ENCODE assay signal across 8 cellular contexts in genomic region chr4:186472948-186473347, GRCh38.
DNase-seq lines count a peak whose midpoint lies in the region; ATAC-seq, FAIRE-seq and TF ChIP-seq lines count a peak whose summit lies in the region.

No MANE protein-coding gene starts in this region.

- no peak overlapping the region for H3K9ac ChIP-seq in H9 (ENCODE audit: extremely low read depth, insufficient read length, low read length)

- FAIRE-seq in islet of Langerhans (lab: Jason Lieb, UNC), result peak; percentile 84

- H3K27ac ChIP-seq in A673 (ENCODE audit: low read depth, low read length, poor library complexity, severe bottlenecking) (no peak overlapping the region), H9 (ENCODE audit: insufficient read length, low read depth, low read length) (no peak overlapping the region), VCaP (no peak overlapping the region), substantia nigra (ENCODE audit: low read depth, low read length, poor library complexity, severe bottlenecking) (no peak overlapping the region)

- TF ChIP-seq CTCF in A673 (conservative IDR thresholded peaks at IDR 0.05; ENCODE audit: low read depth, low read length) (peak; percentile 85), H9 (conservative IDR thresholded peaks at IDR 0.05) (peak; percentile 71), VCaP (conservative IDR thresholded peaks at IDR 0.05) (peak; percentile 77)

- no peak for ATAC-seq in GM21825 (IDR thresholded peaks at IDR 0.05; ENCODE audit: unreplicated experiment)

- H2AFZ ChIP-seq in H9 (ENCODE audit: low read length), result no peak overlapping the region

- H4K20me1 ChIP-seq in H9 (ENCODE audit: control insufficient read depth, insufficient read depth, insufficient read length), result no peaks in the 10 kb centered on the region

- no peaks in the 10 kb centered on the region for H3K4me1 ChIP-seq in A673 (ENCODE audit: insufficient read depth, low read length, poor library complexity, severe bottlenecking)
- H3K4me1 ChIP-seq in H9 (ENCODE audit: insufficient read depth, low read length), result no peaks in the 10 kb centered on the region

- no peak overlapping the region for H3K4me3 ChIP-seq in A673 (ENCODE audit: low read depth, low read length, poor library complexity, severe bottlenecking)

- H3K27me3 Mint-ChIP-seq in H9 (ENCODE audit: low read depth), result peaks cover 2% of the 10 kb centered on the region; the same call in 1 of the 2 replicates

- no TSS peak for BruUV-seq in A673 (replicated peaks; lab: Mats Ljungman, UMichigan)

- intact Hi-C loops in A673 (cut with micrococcal nuclease; ENCODE audit: unreplicated experiment), result loop anchor here (2.0 to 5.0 kb wide), 3 partner anchors 79 to 249 kb away; partner anchors contain the start of gene FAT1
- intact Hi-C loops in posterior vena cava (cut with DNase I), result no loop called here

- no peaks in the 10 kb centered on the region for H3K79me2 ChIP-seq in H9 (ENCODE audit: insufficient read depth, low read length)

- no peaks in the 10 kb centered on the region for H3K36me3 ChIP-seq in A673 (ENCODE audit: insufficient read depth, low read length, poor library complexity, severe bottlenecking)

- CTCF ChIA-PET in A673 (lab: Charles Lee), result no interaction called here

- no peak overlapping the region for H3K14ac ChIP-seq in H9 (ENCODE audit: insufficient read depth, low read length)

- H3K36me3 Mint-ChIP-seq in H9 (ENCODE audit: insufficient read depth in 1 of 3, low read depth in 3 of 3), result no peaks in the 10 kb centered on the region

- no peak overlapping the region for H2BK15ac ChIP-seq in H9 (ENCODE audit: low read depth, low read length)

- H4K91ac ChIP-seq in H9 (ENCODE audit: insufficient read length, low read depth, low read length), result no peak overlapping the region

- no peak overlapping the region for H3K4ac ChIP-seq in H9 (ENCODE audit: low read depth, low read length)

- H2AK5ac ChIP-seq in H9 (ENCODE audit: insufficient read length, low read length), result no peak overlapping the region

- H3K27me3 ChIP-seq in A673 (replicated peaks; ENCODE audit: insufficient read depth, low read depth, low read length, poor library complexity) (no peaks in the 10 kb centered on the region), H9 (ENCODE audit: insufficient read depth, low read length) (no peaks in the 10 kb centered on the region)

- H3K4me1 Mint-ChIP-seq in H9, result peaks cover 14 to 16% of the 10 kb centered on the region in 2 experiments

- no peak overlapping the region for H2BK12ac ChIP-seq in H9 (ENCODE audit: insufficient read length, low read depth, low read length)

- H3K23ac ChIP-seq in H9 (ENCODE audit: insufficient read length, low read depth, low read length), result no peak overlapping the region

- H3K79me1 ChIP-seq in H9 (ENCODE audit: insufficient read depth, low read depth, low read length, poor library complexity, severe bottlenecking), result no peaks in the 10 kb centered on the region

- H3K56ac ChIP-seq in H9 (ENCODE audit: insufficient read length, low read depth, low read length), result no peak overlapping the region

- no peak overlapping the region for H2BK5ac ChIP-seq in H9 (ENCODE audit: insufficient read length, low read length)

- H3K4me2 ChIP-seq in H9 (ENCODE audit: insufficient read depth, insufficient read length, low read length), result no peak overlapping the region

- H3K9me3 Mint-ChIP-seq in H9, result no peaks in the 10 kb centered on the region; a peak in 1 of 5 replicates

- no peak overlapping the region for H3K27ac Mint-ChIP-seq in H9

- H3K9me3 ChIP-seq in A673 (ENCODE audit: low read depth, low read length, poor library complexity, severe bottlenecking) (no peaks in the 10 kb centered on the region), H9 (ENCODE audit: control insufficient read depth, low read depth, low read length) (no peaks in the 10 kb centered on the region)

- no peak overlapping the region for H2BK120ac ChIP-seq in H9 (ENCODE audit: low read depth, low read length, poor library complexity, severe bottlenecking)

- no peak overlapping the region for H3K18ac ChIP-seq in H9 (ENCODE audit: insufficient read length, low read depth, low read length)

- no peak overlapping the region for H3T11ph ChIP-seq in H9 (ENCODE audit: low read length)

- no peak overlapping the region for H3K4me3 Mint-ChIP-seq in H9

- no CpG with 5 or more reads among the region's 4 CpGs for WGBS in H9 (ENCODE audit: extremely low coverage, insufficient read length, low lambda C conversion rate)

- H3K23me2 ChIP-seq in H9 (ENCODE audit: insufficient read length, low read depth, low read length, poor library complexity, severe bottlenecking), result no peaks in the 10 kb centered on the region

- DNase-seq in A673 (ENCODE audit: low spot score), result peak; percentile 58
- DNase-seq in H9, result peak; percentile 43
- no peak for DNase-seq in posterior vena cava (ENCODE audit: low spot score)
- no peak for DNase-seq in substantia nigra (lab: John Stamatoyannopoulos, UW)
- no peak for DNase-seq in GDM1 (lab: John Stamatoyannopoulos, UW)

- POLR2A ChIA-PET in A673 (lab: Charles Lee; ENCODE audit: low non-redundant PET), result no interaction called here

- no peak overlapping the region for H2BK20ac ChIP-seq in H9 (ENCODE audit: low read depth, low read length, poor library complexity, severe bottlenecking)

- H4K5ac ChIP-seq in H9 (ENCODE audit: insufficient read length, low read depth, low read length), result no peak overlapping the region

- no peak overlapping the region for H4K8ac ChIP-seq in H9 (replicated peaks; ENCODE audit: insufficient read length, low read depth, low read length)

Comparison
In these comparisons a context has a peak if more than half of its experiments do, and no peak if none do; other contexts are left out.
1. DNase-seq: peak in A673 (single experiment) and H9 (single experiment); none in posterior vena cava (single experiment), substantia nigra (0 of 49) and GDM1 (single experiment).
2. Peak in every context shown above with its lines, with median percentiles within 50 percentile points of each other: CTCF ChIP-seq.